Comparison of ENCODE assay signal across 20 cellular contexts in the genomic region with DNA sequence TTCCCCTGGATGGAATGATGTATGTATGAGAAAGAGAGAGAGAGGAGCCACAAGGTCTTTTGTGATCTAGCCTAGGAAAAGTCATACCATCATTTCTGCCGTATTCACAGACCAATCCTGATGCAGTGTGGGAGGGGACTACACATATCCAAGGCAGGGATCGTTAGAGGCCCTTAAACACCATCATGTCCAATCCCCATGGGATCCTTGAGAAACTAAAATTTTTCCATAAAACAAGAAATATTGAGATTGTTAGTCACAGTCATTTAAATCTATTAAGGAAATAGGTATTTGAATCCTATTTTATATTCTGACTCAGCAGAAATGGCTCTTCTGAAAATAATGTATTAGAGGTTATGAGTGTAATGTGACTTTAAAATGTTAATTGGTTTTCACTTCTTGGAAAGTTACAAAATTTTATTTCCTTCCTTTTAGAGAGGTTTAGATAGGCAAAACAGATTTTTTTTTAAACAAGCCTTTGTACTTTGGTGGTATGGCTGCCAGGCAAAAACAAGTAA.
DNase-seq lines count a peak whose midpoint lies in the region; ATAC-seq, FAIRE-seq and TF ChIP-seq lines count a peak whose summit lies in the region.
"Had no signal": no experiment of that assay in that cellular context is flagged by ENCODE, and none has a peak within 500 bp of the region (broad histone marks: within the 10 kb centered on the region; RNA-seq: fewer than 3 reads in every experiment).

No MANE protein-coding gene starts in this region.

- DNase-seq in HepG2 (ENCODE audit: low spot score) (no peak), right lobe of liver (no peak), Panc1 (ENCODE audit: low read depth, low spot score) (no peak), epithelial cell of prostate (ENCODE audit: low read depth, low spot score) (no peak), osteoblast (ENCODE audit: insufficient read length, low spot score, missing footprints) (no peak), NCI-H1436 treated with DMSO at 0.1 percent for 48 hours (lab: John Stamatoyannopoulos, UW) (no peak), glutamatergic neuron (no peak)
- no peak for DNase-seq in stimulated activated naive CD8-positive, alpha-beta T cell treated with anti-CD3 and anti-CD28 coated beads, Interleukin-15, amount 100 ng/mL, for 72 hours
- DNase-seq: BE2C; CD8-positive, alpha-beta memory T cell; GF-D8; NCI-H1092; NCI-H1694; NCI-H345; NCI-H748 treated with DMSO at 0.1 percent for 48 hours; OCI-M1; T-helper 1 cell had no signal

- H3K79me2 ChIP-seq in HepG2 (ENCODE audit: insufficient read depth, low read length) (no peaks in the 10 kb centered on the region), osteoblast (ENCODE audit: insufficient read depth, low read length) (no peaks in the 10 kb centered on the region)

- peaks cover 38% of the 10 kb centered on the region for H3K27me3 Mint-ChIP-seq in stimulated activated naive CD8-positive, alpha-beta T cell treated with anti-CD3 and anti-CD28 coated beads, Interleukin-15, amount 100 ng/mL, for 72 hours
- no peaks in the 10 kb centered on the region for H3K27me3 Mint-ChIP-seq in glutamatergic neuron (ENCODE audit: unreplicated experiment)

- H3K9me3 ChIP-seq in HepG2 (ENCODE audit: low read length) (no peaks in the 10 kb centered on the region), right lobe of liver (no peaks in the 10 kb centered on the region), Panc1 (ENCODE audit: control insufficient read depth, insufficient read depth, low read depth, low read length) (peaks cover 5% of the 10 kb centered on the region; the same call in 1 of the 2 replicates), osteoblast (ENCODE audit: low read depth, low read length) (no peaks in the 10 kb centered on the region)
- H3K9me3 ChIP-seq: BE2C had no signal

- no peak overlapping the region for H3K4me3 Mint-ChIP-seq in stimulated activated naive CD8-positive, alpha-beta T cell treated with anti-CD3 and anti-CD28 coated beads, Interleukin-15, amount 100 ng/mL, for 72 hours
- no peak overlapping the region for H3K4me3 Mint-ChIP-seq in glutamatergic neuron (ENCODE audit: unreplicated experiment)
- H3K4me3 Mint-ChIP-seq: CD8-positive, alpha-beta memory T cell had no signal

- intact Hi-C loops in HepG2 (cut with micrococcal nuclease; ENCODE audit: unreplicated experiment) (no loop called here), right lobe of liver (cut with DNase I) (no loop called here), Panc1 (cut with micrococcal nuclease; ENCODE audit: unreplicated experiment) (loop anchor here (10.0 kb wide), 1 partner anchor 108 kb away; no protein-coding TSS in a partner anchor)

- no peak for FAIRE-seq in HepG2 (lab: Jason Lieb, UNC)
- FAIRE-seq: A204.1, GM12891, GM18507 had no signal

- ATAC-seq in HepG2 = no peak
- no peak for ATAC-seq in right lobe of liver
- ATAC-seq in Panc1 = peak; percentile 22; the same call in 1 of the 2 replicates
- no peak for ATAC-seq in stimulated activated naive CD8-positive, alpha-beta T cell treated with anti-CD3 and anti-CD28 coated beads, Interleukin-15, amount 100 ng/mL, for 72 hours

- no peaks in the 10 kb centered on the region for H3K9me3 Mint-ChIP-seq in stimulated activated naive CD8-positive, alpha-beta T cell treated with anti-CD3 and anti-CD28 coated beads, Interleukin-15, amount 100 ng/mL, for 72 hours
- H3K9me3 Mint-ChIP-seq in glutamatergic neuron (ENCODE audit: unreplicated experiment) = no peaks in the 10 kb centered on the region
- H3K9me3 Mint-ChIP-seq: CD8-positive, alpha-beta memory T cell had no signal

- H3K4me2 ChIP-seq in HepG2 (ENCODE audit: low read depth, low read length) = no peak overlapping the region
- no peak overlapping the region for H3K4me2 ChIP-seq in osteoblast (ENCODE audit: insufficient read depth, low read length)

- no peaks in the 10 kb centered on the region for H3K4me1 Mint-ChIP-seq in stimulated activated naive CD8-positive, alpha-beta T cell treated with anti-CD3 and anti-CD28 coated beads, Interleukin-15, amount 100 ng/mL, for 72 hours
- peaks cover 2% of the 10 kb centered on the region for H3K4me1 Mint-ChIP-seq in glutamatergic neuron (ENCODE audit: low read depth, unreplicated experiment)
- H3K4me1 Mint-ChIP-seq: CD8-positive, alpha-beta memory T cell had no signal

- H3K4me3 ChIP-seq in HepG2 (replicated peaks in 1 of 3; ENCODE audit: insufficient read depth in 1 of 3, low read depth in 2 of 3, low read length in 3 of 3) (no peak overlapping the region), right lobe of liver (no peak overlapping the region), Panc1 (ENCODE audit: low read depth in 2 of 2, low read length in 2 of 2) (no peak overlapping the region), osteoblast (ENCODE audit: insufficient read depth, low read length) (no peak overlapping the region)

- TF ChIP-seq EP300 in HepG2 (IDR thresholded peaks at IDR 0.05; ENCODE audit: low read depth in 2 of 2, low read length in 2 of 2) = no peak
- TF ChIP-seq EP300 in HepG2 (CRISPR knock-in tag; IDR thresholded peaks at IDR 0.05; ENCODE audit: borderline replicate concordance) = no peak

- 38% methylated on average over 2 of the region's 2 CpGs for WGBS in HepG2 (ENCODE audit: low lambda C conversion rate)
- 78% methylated on average over 1 of the region's 2 CpGs for WGBS in right lobe of liver (ENCODE audit: insufficient coverage, low coverage, low lambda C conversion rate, missing lambda C conversion rate)

- H3K36me3 ChIP-seq in HepG2 (replicated peaks in 1 of 2; ENCODE audit: control insufficient read depth in 1 of 2, insufficient read depth in 2 of 2, low read length in 2 of 2) (no peaks in the 10 kb centered on the region), right lobe of liver (no peaks in the 10 kb centered on the region), Panc1 (ENCODE audit: control insufficient read depth, insufficient read depth, low read length) (no peaks in the 10 kb centered on the region), osteoblast (ENCODE audit: insufficient read depth, low read length) (no peaks in the 10 kb centered on the region)
- H3K36me3 ChIP-seq: BE2C had no signal

- POLR2A ChIA-PET in HepG2 (lab: Yijun Ruan, JAX) (no interaction called here), Panc1 (lab: Charles Lee) (no interaction called here)

- H3K9ac ChIP-seq in HepG2 (ENCODE audit: insufficient read depth, low read depth, low read length) = no peak overlapping the region

- no peak overlapping the region for H2AFZ ChIP-seq in HepG2 (ENCODE audit: low read length)
- no peak overlapping the region for H2AFZ ChIP-seq in osteoblast (ENCODE audit: low read length)

- TF ChIP-seq POLR2A in HepG2 (IDR thresholded peaks at IDR 0.05; ENCODE audit: insufficient read depth in 1 of 2, low read depth in 2 of 2, low read length in 2 of 2) (no peak), right lobe of liver (IDR thresholded peaks at IDR 0.05) (no peak)

- TF ChIP-seq RAD21 in HepG2 (CRISPR knock-in tag; IDR thresholded peaks at IDR 0.05) = no peak

- TF ChIP-seq CTCF in HepG2 (CRISPR knock-in tag; IDR thresholded peaks at IDR 0.05) (no peak), right lobe of liver (IDR thresholded peaks at IDR 0.05) (no peak), Panc1 (IDR thresholded peaks at IDR 0.05) (no peak), osteoblast (IDR thresholded peaks at IDR 0.05; ENCODE audit: extremely low read depth, low read depth, low read length) (no peak), glutamatergic neuron (IDR thresholded peaks at IDR 0.05; ENCODE audit: partially characterized antibody, unreplicated experiment) (no peak)

- no TSS peak for BruUV-seq in HepG2 (replicated peaks; lab: Mats Ljungman, UMichigan)
- BruUV-seq in Panc1 (replicated peaks; lab: Mats Ljungman, UMichigan) = no TSS peak

- H4K20me1 ChIP-seq in HepG2 (ENCODE audit: insufficient read depth, low read length) (no peaks in the 10 kb centered on the region), osteoblast (ENCODE audit: insufficient read depth, low read length) (no peaks in the 10 kb centered on the region)

- CTCF ChIA-PET in HepG2 (lab: Yijun Ruan, JAX; ENCODE audit: low intra/inter-chr PET ratio, low total read pairs) = no interaction called here
- CTCF ChIA-PET in Panc1 (lab: Charles Lee) = no interaction called here

- no peak overlapping the region for H3K27ac Mint-ChIP-seq in stimulated activated naive CD8-positive, alpha-beta T cell treated with anti-CD3 and anti-CD28 coated beads, Interleukin-15, amount 100 ng/mL, for 72 hours
- H3K27ac Mint-ChIP-seq in glutamatergic neuron (ENCODE audit: unreplicated experiment) = no peak overlapping the region
- H3K27ac Mint-ChIP-seq: CD8-positive, alpha-beta memory T cell had no signal

- H3K27ac ChIP-seq in HepG2 (ENCODE audit: extremely low read length, insufficient read depth, low read length) (no peak overlapping the region), right lobe of liver (no peak overlapping the region), Panc1 (ENCODE audit: low read length) (peak overlapping the region; percentile 100), epithelial cell of prostate (peak overlapping the region; percentile 98), osteoblast (ENCODE audit: low read depth, low read length) (no peak overlapping the region)

- H3K27me3 ChIP-seq in HepG2 (ENCODE audit: control insufficient read depth in 1 of 2, insufficient read depth in 2 of 2, low read length in 2 of 2) (0 out of 5 replicates have a peak, but pooled peaks cover 0 to 3% of the 10 kb centered on the region in 2 experiments), right lobe of liver (no peaks in the 10 kb centered on the region), Panc1 (ENCODE audit: control insufficient read depth, insufficient read depth, low read length) (no peaks in the 10 kb centered on the region), osteoblast (ENCODE audit: insufficient read depth, low read length) (no peaks in the 10 kb centered on the region)
- H3K27me3 ChIP-seq: BE2C had no signal

- H3K36me3 Mint-ChIP-seq in glutamatergic neuron (ENCODE audit: unreplicated experiment) = no peaks in the 10 kb centered on the region
- H3K36me3 Mint-ChIP-seq: CD8-positive, alpha-beta memory T cell had no signal

- peaks cover 11% of the 10 kb centered on the region for H3K4me1 ChIP-seq in HepG2 (ENCODE audit: insufficient read depth, low read length)
- H3K4me1 ChIP-seq in right lobe of liver = no peaks in the 10 kb centered on the region
- peaks cover 81% of the 10 kb centered on the region for H3K4me1 ChIP-seq in Panc1 (ENCODE audit: control insufficient read depth, insufficient read depth, low read length)
- H3K4me1 ChIP-seq in osteoblast (ENCODE audit: insufficient read depth, low read length) = peaks cover 24% of the 10 kb centered on the region
- H3K4me1 ChIP-seq: BE2C had no signal

- in situ Hi-C loops in HepG2 (cut with HindIII; ENCODE audit: extremely low pct_ligation_motif_present, low pct_unique_long_range_greater_than_20kb) = no loop called here
- in situ Hi-C loops in Panc1 (cut with HindIII; ENCODE audit: low pct_unique_long_range_greater_than_20kb, low sequenced_read_pairs) = no loop called here

TF ChIP-seq in HepG2, 621 proteins besides CTCF, POLR2A, EP300 and RAD21:
- TF ChIP-seq MAFF (IDR thresholded peaks at IDR 0.05; ENCODE audit: low read depth, low read length) (peak; percentile 68), MAFK (conservative IDR thresholded peaks at IDR 0.05 in 1 of 2, IDR thresholded peaks at IDR 0.05 in 1 of 2; ENCODE audit: low read length in 2 of 2) (peak; percentile 56 to 81; a peak in 3 of 4 replicates), SIX1 (CRISPR knock-in tag; IDR thresholded peaks at IDR 0.05; ENCODE audit: borderline replicate concordance) (no peak)

Comparison
In these comparisons a context has a peak if more than half of its experiments do, and no peak if none do; other contexts are left out.
1. H3K27ac ChIP-seq: peak in Panc1 (single experiment) and epithelial cell of prostate (single experiment); none in HepG2 (single experiment), right lobe of liver (0 of 3) and osteoblast (single experiment).